9 cellular contexts compared by ENCODE assay signal in the genomic region with DNA sequence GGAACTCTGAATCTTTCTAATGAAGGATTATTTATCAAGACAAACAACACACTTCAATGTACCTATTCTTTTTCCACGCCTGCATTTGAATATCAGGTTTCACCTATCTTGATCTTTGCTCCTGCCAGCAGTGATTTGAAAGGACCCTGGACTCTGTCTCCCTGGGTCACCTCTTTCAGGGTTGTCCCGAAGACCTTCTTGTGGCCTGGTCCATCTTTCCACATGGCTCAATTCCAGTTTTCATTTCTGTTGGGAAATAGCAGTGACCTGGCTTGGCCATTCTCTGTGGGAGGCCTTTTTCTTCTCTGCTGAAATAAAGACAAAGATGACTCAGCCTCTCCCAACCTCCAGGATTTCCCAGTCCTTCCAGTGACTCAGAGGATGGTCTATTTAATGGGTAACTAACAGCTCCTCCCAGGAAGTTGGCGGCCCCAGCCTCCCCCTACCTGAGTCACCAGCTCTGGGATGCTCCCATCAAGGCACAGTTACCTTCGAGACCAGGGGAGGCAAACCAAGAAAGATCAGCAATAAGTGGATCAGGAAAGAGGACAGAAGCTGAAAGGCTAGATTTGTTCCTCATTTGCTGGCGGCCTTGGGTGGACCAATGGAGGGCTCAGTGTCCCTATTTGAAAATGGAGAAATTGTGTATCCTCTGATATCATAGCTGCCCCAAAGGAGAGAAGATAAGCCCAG. TPM values are rescaled to one million over a fixed set of nuclear protein-coding genes. Genes with fewer than 3 reads are reported as not detected.
DNase-seq lines count a peak whose midpoint lies in the region; ATAC-seq and TF ChIP-seq lines count a peak whose summit lies in the region.
"Had no signal": no experiment of that assay in that cellular context is flagged by ENCODE, and none has a peak within 500 bp of the region (broad histone marks: within the 10 kb centered on the region; RNA-seq: fewer than 3 reads in every experiment).

No MANE protein-coding gene starts in this region.

- TF ChIP-seq POLR2A in Peyer's patch (IDR thresholded peaks at IDR 0.05): no peak

- peak overlapping the region in 2 of 4 donors; percentile 44 to 78 for H3K27ac ChIP-seq in Peyer's patch
- H3K27ac ChIP-seq in foreskin keratinocyte: peak overlapping the region; percentile 71

- no peak for TF ChIP-seq CTCF in Peyer's patch (IDR thresholded peaks at IDR 0.05)
- no peak for TF ChIP-seq CTCF in foreskin keratinocyte (conservative IDR thresholded peaks at IDR 0.05)

- H3K4me1 ChIP-seq in Peyer's patch (peaks cover 0 to 6% (median 2%) of the 10 kb centered on the region in 4 donors), foreskin keratinocyte (peaks cover 22% of the 10 kb centered on the region)

- ATAC-seq in foreskin keratinocyte: peak; percentile 99
- ATAC-seq in stimulated activated effector memory CD8-positive, alpha-beta T cell treated with anti-CD3 and anti-CD28 coated beads, Interleukin-12 subunit alpha, Interleukin-12 subunit beta, amount 100 ng/mL, for 72 hours: peak; percentile 31
- ATAC-seq in HG03097 (IDR thresholded peaks at IDR 0.05; ENCODE audit: low FRiP score, unreplicated experiment): no peak

- H3K4me1 Mint-ChIP-seq in stimulated activated effector memory CD8-positive, alpha-beta T cell treated with anti-CD3 and anti-CD28 coated beads, Interleukin-12 subunit alpha, Interleukin-12 subunit beta, amount 100 ng/mL, for 72 hours: peaks cover 38% of the 10 kb centered on the region

- DNase-seq in NCI-H748 (lab: John Stamatoyannopoulos, UW; ENCODE audit: unreplicated experiment): peak; percentile 32
- no peak for DNase-seq in NCI-H748 treated with DMSO at 0.1 percent for 48 hours (lab: John Stamatoyannopoulos, UW)
- peak in 2 of 3 donors; percentile 68 to 84 for DNase-seq in Peyer's patch
- peak; percentile 85 to 93 for DNase-seq in foreskin keratinocyte
- DNase-seq in stimulated activated effector memory CD8-positive, alpha-beta T cell treated with anti-CD3 and anti-CD28 coated beads, Interleukin-12 subunit alpha, Interleukin-12 subunit beta, amount 100 ng/mL, for 72 hours (ENCODE audit: low spot score in 2 of 2): no peak
- no peak for DNase-seq in activated CD4-positive, CD25-positive, alpha-beta regulatory T cell treated with anti-CD3 and anti-CD28 coated beads, Interleukin-2, amount 50 U/mL, for 72 hours
- DNase-seq in T-helper 1 cell: no peak

- peak overlapping the region in 1 of 4 donors; percentile 31 for H3K4me3 ChIP-seq in Peyer's patch

- H3K9me3 ChIP-seq in Peyer's patch: no peaks in the 10 kb centered on the region

- peak overlapping the region; percentile 50 for H3K27ac Mint-ChIP-seq in stimulated activated effector memory CD8-positive, alpha-beta T cell treated with anti-CD3 and anti-CD28 coated beads, Interleukin-12 subunit alpha, Interleukin-12 subunit beta, amount 100 ng/mL, for 72 hours
- H3K27ac Mint-ChIP-seq: CD4-positive, CD25-positive, alpha-beta regulatory T cell had no signal

- H3K4me3 Mint-ChIP-seq in stimulated activated effector memory CD8-positive, alpha-beta T cell treated with anti-CD3 and anti-CD28 coated beads, Interleukin-12 subunit alpha, Interleukin-12 subunit beta, amount 100 ng/mL, for 72 hours: peak overlapping the region; percentile 3
- H3K4me3 Mint-ChIP-seq: CD4-positive, CD25-positive, alpha-beta regulatory T cell had no signal

- no peaks in the 10 kb centered on the region for H3K36me3 Mint-ChIP-seq in stimulated activated effector memory CD8-positive, alpha-beta T cell treated with anti-CD3 and anti-CD28 coated beads, Interleukin-12 subunit alpha, Interleukin-12 subunit beta, amount 100 ng/mL, for 72 hours
- H3K36me3 Mint-ChIP-seq: CD4-positive, CD25-positive, alpha-beta regulatory T cell had no signal

- H3K36me3 ChIP-seq in Peyer's patch: no peaks in the 10 kb centered on the region

- H3K9me3 Mint-ChIP-seq in stimulated activated effector memory CD8-positive, alpha-beta T cell treated with anti-CD3 and anti-CD28 coated beads, Interleukin-12 subunit alpha, Interleukin-12 subunit beta, amount 100 ng/mL, for 72 hours: no peaks in the 10 kb centered on the region

- no peaks in the 10 kb centered on the region for H3K27me3 ChIP-seq in Peyer's patch
- no peaks in the 10 kb centered on the region for H3K27me3 ChIP-seq in foreskin keratinocyte

RNA-seq across cellular contexts. Expression of gene SMOX, which starts 13.1 kb away (rescaled TPM):
- total RNA-seq in Peyer's patch: 10 to 100 TPM in 2 of 4 donors, 1 to 10 TPM in 2; 6.0 to 19.8 (median 11.2) TPM
- total RNA-seq in foreskin keratinocyte: 4.8 and 8.3 TPM in 2 replicates
- 5.4 and 7.7 TPM in 2 replicates for polyA plus RNA-seq in foreskin keratinocyte

Comparison
In these comparisons a context has a peak if more than half of its experiments do, and no peak if none do; other contexts are left out.
1. DNase-seq: peak in NCI-H748 (single experiment), Peyer's patch (2 of 3) and foreskin keratinocyte (2 of 2); none in NCI-H748 treated with DMSO at 0.1 percent for 48 hours (single experiment), stimulated activated effector memory CD8-positive, alpha-beta T cell treated with anti-CD3 and anti-CD28 coated beads, Interleukin-12 subunit alpha, Interleukin-12 subunit beta, amount 100 ng/mL, for 72 hours (0 of 2), activated CD4-positive, CD25-positive, alpha-beta regulatory T cell treated with anti-CD3 and anti-CD28 coated beads, Interleukin-2, amount 50 U/mL, for 72 hours (single experiment) and T-helper 1 cell (0 of 5).